In genomic region chr20:63574829-63575720, GRCh38 we compare ENCODE assay signal across 1 cellular context.
TF ChIP-seq lines count a peak whose summit lies in the region.

No MANE protein-coding gene starts in this region.

TF ChIP-seq in HepG2, 621 proteins besides CTCF, POLR2A, EP300 and RAD21 (continued from another document and continues in another):
- TF ChIP-seq HMGXB4 (CRISPR knock-in tag; IDR thresholded peaks at IDR 0.05; ENCODE audit: borderline replicate concordance in 1 of 2, low read depth in 1 of 2) (peak; percentile 14 to 74; a peak in 2 of 4 replicates), CEBPB (IDR thresholded peaks at IDR 0.05; ENCODE audit: borderline replicate concordance, low read depth, low read length) (peak; percentile 90), AKAP8 (CRISPR knock-in tag; IDR thresholded peaks at IDR 0.05) (0 out of 2 replicates have a peak, but pooled peaks have one; percentile 38), ZMYM4 (CRISPR knock-in tag; IDR thresholded peaks at IDR 0.05) (peak; percentile 38; the same call in 1 of the 2 replicates), ZNF580 (CRISPR knock-in tag; IDR thresholded peaks at IDR 0.05; ENCODE audit: borderline replicate concordance, low read depth) (0 out of 2 replicates have a peak, but pooled peaks have one; percentile 33), ZMAT5 (CRISPR knock-in tag; IDR thresholded peaks at IDR 0.05; ENCODE audit: borderline replicate concordance, low read depth) (no peak), REST (IDR thresholded peaks at IDR 0.05; ENCODE audit: borderline replicate concordance in 1 of 2, low read depth in 1 of 2, low read length in 2 of 2) (no peak), FOXA3 (CRISPR knock-in tag; IDR thresholded peaks at IDR 0.05) (no peak), THAP9 (CRISPR knock-in tag; IDR thresholded peaks at IDR 0.05; ENCODE audit: borderline replicate concordance) (peak; percentile 56; the same call in 1 of the 2 replicates), ZNF230 (CRISPR knock-in tag; IDR thresholded peaks at IDR 0.05) (no peak), ZNF740 (CRISPR knock-in tag; IDR thresholded peaks at IDR 0.05) (no peak), ZNF282 (IDR thresholded peaks at IDR 0.05; ENCODE audit: partially characterized antibody) (no peak), MYC (CRISPR knock-in tag; IDR thresholded peaks at IDR 0.05; ENCODE audit: borderline replicate concordance) (peak; percentile 55; the same call in 1 of the 2 replicates), KMT2A (CRISPR knock-in tag; IDR thresholded peaks at IDR 0.05) (0 out of 2 replicates have a peak, but pooled peaks have one; percentile 52), LCORL (IDR thresholded peaks at IDR 0.05) (no peak), LCORL (CRISPR knock-in tag; IDR thresholded peaks at IDR 0.05) (0 out of 2 replicates have a peak, but pooled peaks have one; percentile 7), CCDC6 (CRISPR knock-in tag; IDR thresholded peaks at IDR 0.05) (peak; percentile 17), ZNF7 (CRISPR knock-in tag; IDR thresholded peaks at IDR 0.05) (0 out of 2 replicates have a peak, but pooled peaks have one; percentile 10), ZNF280D (CRISPR knock-in tag; IDR thresholded peaks at IDR 0.05) (peak; percentile 74; the same call in 1 of the 2 replicates), ZBTB7A (CRISPR knock-in tag; IDR thresholded peaks at IDR 0.05) (peak; percentile 84; the same call in 1 of the 2 replicates), ZNF691 (CRISPR knock-in tag; IDR thresholded peaks at IDR 0.05; ENCODE audit: borderline replicate concordance, low read depth) (0 out of 2 replicates have a peak, but pooled peaks have one; percentile 6), SALL1 (CRISPR knock-in tag; IDR thresholded peaks at IDR 0.05) (peak; percentile 26), ZBTB25 (CRISPR knock-in tag; IDR thresholded peaks at IDR 0.05) (peak; percentile 37; the same call in 1 of the 2 replicates), RERE (CRISPR knock-in tag; IDR thresholded peaks at IDR 0.05; ENCODE audit: low read depth) (no peak), ZNF772 (CRISPR knock-in tag; IDR thresholded peaks at IDR 0.05) (peak; percentile 67; the same call in 1 of the 2 replicates), ZNF768 (CRISPR knock-in tag; IDR thresholded peaks at IDR 0.05) (peak; percentile 70; the same call in 1 of the 2 replicates), ZNF460 (CRISPR knock-in tag; IDR thresholded peaks at IDR 0.05; ENCODE audit: borderline replicate concordance) (peak; percentile 98), ZNF512 (CRISPR knock-in tag; IDR thresholded peaks at IDR 0.05) (no peak), KLF12 (CRISPR knock-in tag; IDR thresholded peaks at IDR 0.05; ENCODE audit: borderline replicate concordance) (0 out of 2 replicates have a peak, but pooled peaks have one; percentile 20), ZNF234 (CRISPR knock-in tag; conservative IDR thresholded peaks at IDR 0.05) (0 out of 2 replicates have a peak, but pooled peaks have one; percentile 80), XRCC5 (optimal IDR thresholded peaks at IDR 0.05; ENCODE audit: low read length) (peak; percentile 18), CBX1 (IDR thresholded peaks at IDR 0.05; ENCODE audit: low read depth) (peak; percentile 18), ZIK1 (CRISPR knock-in tag; IDR thresholded peaks at IDR 0.05; ENCODE audit: borderline replicate concordance, low read depth) (no peak)
